8 cellular contexts compared by ENCODE assay signal in the genomic region with DNA sequence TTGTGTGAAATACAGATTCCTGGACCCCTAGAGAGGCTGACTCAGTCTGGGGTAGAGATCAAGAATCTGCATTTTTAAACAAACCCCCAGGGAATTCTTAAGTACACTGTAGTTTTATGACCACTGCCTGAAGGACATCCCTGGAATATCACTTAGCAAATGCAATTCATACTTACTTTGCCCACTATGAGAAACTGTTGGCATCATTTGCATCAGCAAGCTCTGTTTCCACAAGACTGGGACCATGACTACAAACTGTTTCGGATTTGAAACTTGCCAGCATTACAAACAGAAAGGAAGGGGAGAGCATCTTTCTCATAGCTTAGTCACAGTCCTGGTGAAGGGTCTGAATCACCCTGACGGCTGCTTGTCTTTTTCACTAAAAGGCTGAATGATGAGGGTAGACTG.
DNase-seq lines count a peak whose midpoint lies in the region; ATAC-seq and TF ChIP-seq lines count a peak whose summit lies in the region.

No MANE protein-coding gene starts in this region.

- H3K9me3 ChIP-seq in osteoblast (ENCODE audit: low read depth, low read length): no peaks in the 10 kb centered on the region

- H3K36me3 ChIP-seq in osteoblast (ENCODE audit: insufficient read depth, low read length): no peaks in the 10 kb centered on the region

- H3K79me2 ChIP-seq in osteoblast (ENCODE audit: insufficient read depth, low read length): peaks cover 4% of the 10 kb centered on the region

- H3K27ac ChIP-seq in osteoblast (ENCODE audit: low read depth, low read length): peak overlapping the region; percentile 58

- H3K4me2 ChIP-seq in osteoblast (ENCODE audit: insufficient read depth, low read length): peak overlapping the region; percentile 64

- H3K4me3 ChIP-seq in astrocyte of the cerebellum (ENCODE audit: low read depth, low read length) (no peak overlapping the region), osteoblast (ENCODE audit: insufficient read depth, low read length) (no peak overlapping the region)

- no peak overlapping the region for H2AFZ ChIP-seq in osteoblast (ENCODE audit: low read length)

- H4K20me1 ChIP-seq in osteoblast (ENCODE audit: insufficient read depth, low read length): no peaks in the 10 kb centered on the region

- ATAC-seq in HG03521 (IDR thresholded peaks at IDR 0.05; ENCODE audit: unreplicated experiment): no peak

- in situ Hi-C loops in astrocyte of the cerebellum (cut with HindIII; ENCODE audit: low sequenced_read_pairs): no loop called here

- H3K4me1 ChIP-seq in osteoblast (ENCODE audit: insufficient read depth, low read length): peaks cover 17% of the 10 kb centered on the region

- DNase-seq in EL (peak; percentile 87), LHCN-M2 (ENCODE audit: low read depth) (peak; percentile 96), astrocyte of the cerebellum (ENCODE audit: low read depth) (peak; percentile 35), osteoblast (ENCODE audit: insufficient read length, low spot score, missing footprints) (peak; percentile 18), NCI-H2227 (lab: John Stamatoyannopoulos, UW; ENCODE audit: unreplicated experiment) (no peak), NCI-H774 (lab: John Stamatoyannopoulos, UW) (no peak), NK-92 (lab: John Stamatoyannopoulos, UW; ENCODE audit: unreplicated experiment) (no peak)

- no peaks in the 10 kb centered on the region for H3K27me3 ChIP-seq in osteoblast (ENCODE audit: insufficient read depth, low read length)

- TF ChIP-seq CTCF in astrocyte of the cerebellum (IDR thresholded peaks at IDR 0.05; ENCODE audit: low read depth, low read length, missing control alignments): no peak
- no peak for TF ChIP-seq CTCF in osteoblast (IDR thresholded peaks at IDR 0.05; ENCODE audit: extremely low read depth, low read depth, low read length)

Comparison
In these comparisons a context has a peak if more than half of its experiments do, and no peak if none do; other contexts are left out.
1. DNase-seq: peak in EL (single experiment), LHCN-M2 (single experiment), astrocyte of the cerebellum (single experiment) and osteoblast (single experiment); none in NCI-H2227 (single experiment), NCI-H774 (single experiment) and NK-92 (single experiment).